In the genomic region with DNA sequence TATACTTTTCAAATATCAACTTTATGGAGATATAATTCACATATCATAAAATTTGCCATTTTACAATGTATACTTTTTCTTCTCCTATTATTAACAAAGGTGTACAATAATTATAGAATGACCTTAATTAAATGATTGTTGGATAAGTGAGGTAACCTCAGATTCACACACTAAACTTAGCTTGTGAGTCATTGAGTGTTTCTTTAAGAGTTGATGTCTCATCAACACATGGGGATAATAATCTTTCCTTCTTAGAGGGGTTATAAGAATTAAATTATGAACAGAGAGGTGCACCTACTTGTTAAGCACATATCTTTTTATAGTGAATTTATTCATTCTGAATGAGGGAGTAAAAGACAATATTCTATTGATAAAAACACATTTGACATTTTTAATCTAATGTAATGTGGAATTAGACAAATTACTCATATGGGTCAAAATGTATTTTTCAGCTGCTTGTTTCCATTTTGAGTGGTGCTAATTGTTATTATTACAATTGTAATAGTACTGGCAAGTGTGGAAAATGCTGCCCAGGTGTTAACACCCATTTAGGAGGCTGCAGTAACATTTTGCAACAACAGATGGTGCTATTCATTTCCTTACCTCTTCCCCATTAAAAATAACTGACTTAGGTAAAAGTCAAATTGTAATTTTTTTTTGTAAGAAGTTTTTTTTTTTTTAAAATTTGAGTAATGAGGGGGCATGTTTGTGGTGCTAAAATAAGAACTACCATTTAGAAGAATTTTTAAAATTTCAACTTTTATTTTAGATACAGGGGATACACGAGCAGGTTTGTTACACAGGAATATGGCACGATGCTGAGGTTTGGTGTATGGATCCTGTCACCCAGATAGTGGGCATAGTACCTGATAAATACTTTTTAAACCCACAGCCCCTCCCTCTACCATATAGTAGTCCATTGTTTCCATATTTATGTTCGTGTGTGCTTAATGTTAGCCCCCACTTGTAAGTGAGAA, we compare ENCODE assay signal across 8 cellular contexts. TPM values are rescaled to one million over a fixed set of nuclear protein-coding genes. Genes with fewer than 3 reads are reported as not detected.
DNase-seq lines count a peak whose midpoint lies in the region; ATAC-seq and TF ChIP-seq lines count a peak whose summit lies in the region.

No MANE protein-coding gene starts in this region.

- no peak overlapping the region for H3K9ac ChIP-seq in liver (ENCODE audit: low read depth in 1 of 2, low read length in 2 of 2)

- TF ChIP-seq RAD21 in liver (IDR thresholded peaks at IDR 0.05): peak; percentile 78 to 79

- 82% methylated on average over 3 of the region's 3 CpGs for WGBS in liver

- H3K27ac ChIP-seq in left ventricle myocardium inferior (replicated peaks) (no peak overlapping the region), liver (ENCODE audit: low read depth in 1 of 2, low read length in 2 of 2) (no peak overlapping the region)

- H3K9me3 ChIP-seq in left ventricle myocardium inferior (replicated peaks) (no peaks in the 10 kb centered on the region), liver (ENCODE audit: control insufficient read depth in 4 of 4, low read length in 3 of 4) (no peaks in the 10 kb centered on the region)

- H3K4me3 ChIP-seq in left ventricle myocardium inferior (no peak overlapping the region), liver (ENCODE audit: low read depth in 1 of 3, low read length in 3 of 3) (no peak overlapping the region)

- DNase-seq in left ventricle myocardium inferior (no peak), left ventricle myocardium superior (no peak), HT-29 (ENCODE audit: low spot score) (peak; percentile 49), amniotic epithelial cell (ENCODE audit: low read depth) (peak; percentile 9), posterior vena cava (ENCODE audit: low spot score) (no peak)

- intact Hi-C loops in left ventricle myocardium inferior (cut with micrococcal nuclease) (no loop called here), left ventricle myocardium superior (cut with micrococcal nuclease) (no loop called here), posterior vena cava (cut with DNase I) (no loop called here)

- peak; percentile 75 for TF ChIP-seq CTCF in left ventricle myocardium inferior (IDR thresholded peaks at IDR 0.05; ENCODE audit: borderline replicate concordance)
- peak; percentile 86 for TF ChIP-seq CTCF in liver (IDR thresholded peaks at IDR 0.05; ENCODE audit: low read depth, low read length, missing input control)

- H3K27me3 ChIP-seq in left ventricle myocardium inferior (ENCODE audit: low read depth) (no peaks in the 10 kb centered on the region), liver (ENCODE audit: control insufficient read depth in 4 of 4, insufficient read depth in 4 of 4, low read length in 3 of 4) (peaks cover 0 to 3% (median 0%) of the 10 kb centered on the region in 4 donors)

- H3K4me1 ChIP-seq in left ventricle myocardium inferior (no peaks in the 10 kb centered on the region), liver (ENCODE audit: control insufficient read depth in 4 of 4, insufficient read depth in 4 of 4, low read length in 3 of 4) (no peaks in the 10 kb centered on the region)

- ATAC-seq in left ventricle myocardium superior (no peak), HG02763 (IDR thresholded peaks at IDR 0.05; ENCODE audit: unreplicated experiment) (no peak), HG02642 (IDR thresholded peaks at IDR 0.05; ENCODE audit: poor library complexity, unreplicated experiment) (no peak)

- H3K36me3 ChIP-seq in left ventricle myocardium inferior: no peaks in the 10 kb centered on the region
- no peaks in the 10 kb centered on the region for H3K36me3 ChIP-seq in liver (ENCODE audit: control insufficient read depth in 4 of 4, insufficient read depth in 3 of 4, low read depth in 1 of 4, low read length in 3 of 4)

TF ChIP-seq in liver, 16 proteins besides CTCF, POLR2A, EP300 and RAD21:
- TF ChIP-seq TAF1 (conservative IDR thresholded peaks at IDR 0.05): no peak
- TF ChIP-seq, protein P1, sequence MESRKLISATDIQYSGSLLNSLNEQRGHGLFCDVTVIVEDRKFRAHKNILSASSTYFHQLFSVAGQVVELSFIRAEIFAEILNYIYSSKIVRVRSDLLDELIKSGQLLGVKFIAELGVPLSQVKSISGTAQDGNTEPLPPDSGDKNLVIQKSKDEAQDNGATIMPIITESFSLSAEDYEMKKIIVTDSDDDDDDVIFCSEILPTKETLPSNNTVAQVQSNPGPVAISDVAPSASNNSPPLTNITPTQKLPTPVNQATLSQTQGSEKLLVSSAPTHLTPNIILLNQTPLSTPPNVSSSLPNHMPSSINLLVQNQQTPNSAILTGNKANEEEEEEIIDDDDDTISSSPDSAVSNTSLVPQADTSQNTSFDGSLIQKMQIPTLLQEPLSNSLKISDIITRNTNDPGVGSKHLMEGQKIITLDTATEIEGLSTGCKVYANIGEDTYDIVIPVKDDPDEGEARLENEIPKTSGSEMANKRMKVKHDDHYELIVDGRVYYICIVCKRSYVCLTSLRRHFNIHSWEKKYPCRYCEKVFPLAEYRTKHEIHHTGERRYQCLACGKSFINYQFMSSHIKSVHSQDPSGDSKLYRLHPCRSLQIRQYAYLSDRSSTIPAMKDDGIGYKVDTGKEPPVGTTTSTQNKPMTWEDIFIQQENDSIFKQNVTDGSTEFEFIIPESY (IDR thresholded peaks at IDR 0.05): no peak

RNA-seq across cellular contexts. Expression of a gene that starts 32.1 kb away (rescaled TPM):
- not detected for total RNA-seq in left ventricle myocardium inferior
- total RNA-seq in left ventricle myocardium superior: not detected
- not detected in 2 replicates for total RNA-seq in HT-29 (2014; rRNA removed; shearing (Covaris generic))
- total RNA-seq in liver: not detected
- polyA plus RNA-seq in liver: not detected
- total RNA-seq in posterior vena cava: not detected

Comparison
In these comparisons a context has a peak if more than half of its experiments do, and no peak if none do; other contexts are left out.
1. DNase-seq: peak in HT-29 (single experiment) and amniotic epithelial cell (single experiment); none in left ventricle myocardium inferior (single experiment), left ventricle myocardium superior (single experiment) and posterior vena cava (single experiment).